ENCODE assay signal across 18 cellular contexts in genomic region chr18:51603111-51603510, GRCh38.
"Had no signal": no experiment of that assay in that cellular context is flagged by ENCODE, and none has a peak within 500 bp of the region (broad histone marks: within the 10 kb centered on the region; RNA-seq: fewer than 3 reads in every experiment).

No MANE protein-coding gene starts in this region.

- H3K4me3 ChIP-seq: SK-N-MC had no signal

- H3K27ac ChIP-seq: SK-N-MC had no signal

- DNase-seq: activated CD4-positive, alpha-beta memory T cell treated with anti-CD3 and anti-CD28 coated beads for 36 hours; activated CD4-positive, alpha-beta T cell treated with anti-CD3 and anti-CD28 coated beads, Interleukin-2, amount 10 ng/mL, durations not matched to agents 7 days and 5 days; activated CD4-positive, CD25-positive, alpha-beta regulatory T cell; activated CD8-positive, alpha-beta memory T cell treated with anti-CD3 and anti-CD28 coated beads for 24 hours; activated gamma-delta T cell; activated naive CD4-positive, alpha-beta T cell treated with anti-CD3 and anti-CD28 coated beads for 36 hours; activated T-cell treated with anti-CD3 and anti-CD28 coated beads, Interleukin-2, amount 50 U/mL, for 48 hours; amygdala; IMR-90; Kasumi-1; KBM-7; NCI-H1930; NCI-H446 treated with DMSO at 0.1 percent for 48 hours; SIG-M5; T-cell; T-helper 2 cell; T1000 had no signal
